ENCODE assay signal across 11 cellular contexts in the genomic region with DNA sequence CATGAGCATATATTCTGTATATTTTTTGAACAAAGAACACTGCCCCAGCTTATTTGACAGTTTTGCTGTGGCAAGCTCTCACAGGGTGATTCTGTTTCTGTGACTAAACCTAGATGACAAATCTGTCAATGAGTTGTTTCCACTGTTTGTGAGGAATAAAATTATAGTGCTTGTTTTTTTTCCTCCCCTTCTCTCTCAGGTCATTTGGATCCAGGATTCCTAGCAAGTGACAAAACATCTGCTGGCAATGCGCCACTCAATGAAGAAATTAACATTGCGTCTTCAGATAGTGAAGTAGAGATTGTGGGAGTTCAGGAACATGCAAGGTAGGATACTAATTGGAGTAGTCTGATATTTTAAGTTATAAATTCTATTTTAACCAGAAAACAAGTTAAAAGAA.
DNase-seq lines count a peak whose midpoint lies in the region; ATAC-seq and TF ChIP-seq lines count a peak whose summit lies in the region.
"Had no signal": no experiment of that assay in that cellular context is flagged by ENCODE, and none has a peak within 500 bp of the region (broad histone marks: within the 10 kb centered on the region; RNA-seq: fewer than 3 reads in every experiment).

No MANE protein-coding gene starts in this region.

- peaks cover 59% of the 10 kb centered on the region for H3K36me3 Mint-ChIP-seq in activated CD8-positive, alpha-beta T cell treated with anti-CD3 and anti-CD28 coated beads for 36 hours (ENCODE audit: low read depth)
- peaks cover 70% of the 10 kb centered on the region for H3K36me3 Mint-ChIP-seq in activated CD8-positive, alpha-beta T cell treated with anti-CD3 and anti-CD28 coated beads, Interleukin-2, amount 10 ng/mL, durations not matched to agents 7 days and 5 days (ENCODE audit: low read depth)
- peaks cover 24% of the 10 kb centered on the region for H3K36me3 Mint-ChIP-seq in activated naive CD8-positive, alpha-beta T cell
- H3K36me3 Mint-ChIP-seq in stimulated activated effector memory CD8-positive, alpha-beta T cell treated with anti-CD3 and anti-CD28 coated beads, Interleukin-12 subunit alpha, Interleukin-12 subunit beta, amount 100 ng/mL, for 72 hours: peaks cover 62% of the 10 kb centered on the region

- intact Hi-C loops in activated CD8-positive, alpha-beta T cell treated with anti-CD3 and anti-CD28 coated beads for 36 hours (cut with micrococcal nuclease): loop anchor here (5.0 kb wide), 3 partner anchors 41 to 96 kb away; a partner anchor contains a TSS

- no peaks in the 10 kb centered on the region for H3K9me3 Mint-ChIP-seq in activated CD8-positive, alpha-beta T cell treated with anti-CD3 and anti-CD28 coated beads for 36 hours
- H3K9me3 Mint-ChIP-seq in activated CD8-positive, alpha-beta T cell treated with anti-CD3 and anti-CD28 coated beads, Interleukin-2, amount 10 ng/mL, durations not matched to agents 7 days and 5 days (ENCODE audit: insufficient read depth): no peaks in the 10 kb centered on the region
- no peaks in the 10 kb centered on the region for H3K9me3 Mint-ChIP-seq in activated naive CD8-positive, alpha-beta T cell (ENCODE audit: low read depth)
- peaks cover 3% of the 10 kb centered on the region for H3K9me3 Mint-ChIP-seq in stimulated activated effector memory CD8-positive, alpha-beta T cell treated with anti-CD3 and anti-CD28 coated beads, Interleukin-12 subunit alpha, Interleukin-12 subunit beta, amount 100 ng/mL, for 72 hours

- H3K27ac Mint-ChIP-seq in activated CD8-positive, alpha-beta T cell treated with anti-CD3 and anti-CD28 coated beads for 36 hours: peak overlapping the region; percentile 79
- no peak overlapping the region for H3K27ac Mint-ChIP-seq in activated CD8-positive, alpha-beta T cell treated with anti-CD3 and anti-CD28 coated beads, Interleukin-2, amount 10 ng/mL, durations not matched to agents 7 days and 5 days
- H3K27ac Mint-ChIP-seq in activated naive CD8-positive, alpha-beta T cell: peak overlapping the region; percentile 65
- H3K27ac Mint-ChIP-seq in stimulated activated effector memory CD8-positive, alpha-beta T cell treated with anti-CD3 and anti-CD28 coated beads, Interleukin-12 subunit alpha, Interleukin-12 subunit beta, amount 100 ng/mL, for 72 hours: peak overlapping the region; percentile 62

- ATAC-seq in activated CD8-positive, alpha-beta T cell treated with anti-CD3 and anti-CD28 coated beads for 36 hours: no peak
- no peak for ATAC-seq in activated CD8-positive, alpha-beta T cell treated with anti-CD3 and anti-CD28 coated beads, Interleukin-2, amount 10 ng/mL, durations not matched to agents 7 days and 5 days
- no peak for ATAC-seq in stimulated activated effector memory CD8-positive, alpha-beta T cell treated with anti-CD3 and anti-CD28 coated beads, Interleukin-12 subunit alpha, Interleukin-12 subunit beta, amount 100 ng/mL, for 72 hours
- ATAC-seq in HG03521 (IDR thresholded peaks at IDR 0.05; ENCODE audit: unreplicated experiment): no peak
- no peak for ATAC-seq in GM21360 (IDR thresholded peaks at IDR 0.05; ENCODE audit: unreplicated experiment)

- H3K27me3 Mint-ChIP-seq in activated CD8-positive, alpha-beta T cell treated with anti-CD3 and anti-CD28 coated beads for 36 hours: no peaks in the 10 kb centered on the region
- no peaks in the 10 kb centered on the region for H3K27me3 Mint-ChIP-seq in activated CD8-positive, alpha-beta T cell treated with anti-CD3 and anti-CD28 coated beads, Interleukin-2, amount 10 ng/mL, durations not matched to agents 7 days and 5 days (ENCODE audit: low read depth)
- H3K27me3 Mint-ChIP-seq in activated naive CD8-positive, alpha-beta T cell: no peaks in the 10 kb centered on the region

- H3K4me3 ChIP-seq in fibroblast of villous mesenchyme (ENCODE audit: low read depth, low read length): no peak overlapping the region
- H3K4me3 ChIP-seq: right lobe of liver, transverse colon had no signal

- H3K4me3 Mint-ChIP-seq in activated CD8-positive, alpha-beta T cell treated with anti-CD3 and anti-CD28 coated beads for 36 hours: no peak overlapping the region
- no peak overlapping the region for H3K4me3 Mint-ChIP-seq in activated CD8-positive, alpha-beta T cell treated with anti-CD3 and anti-CD28 coated beads, Interleukin-2, amount 10 ng/mL, durations not matched to agents 7 days and 5 days
- H3K4me3 Mint-ChIP-seq in activated naive CD8-positive, alpha-beta T cell: no peak overlapping the region
- H3K4me3 Mint-ChIP-seq in stimulated activated effector memory CD8-positive, alpha-beta T cell treated with anti-CD3 and anti-CD28 coated beads, Interleukin-12 subunit alpha, Interleukin-12 subunit beta, amount 100 ng/mL, for 72 hours: no peak overlapping the region

- DNase-seq in activated CD8-positive, alpha-beta T cell treated with anti-CD3 and anti-CD28 coated beads for 36 hours: no peak
- no peak for DNase-seq in activated CD8-positive, alpha-beta T cell treated with anti-CD3 and anti-CD28 coated beads, Interleukin-2, amount 10 ng/mL, durations not matched to agents 7 days and 5 days
- DNase-seq in fibroblast of villous mesenchyme (ENCODE audit: low read depth) (peak; percentile 68), NCI-H1048 (lab: John Stamatoyannopoulos, UW) (no peak)
- no peak for DNase-seq in stimulated activated effector memory CD8-positive, alpha-beta T cell treated with anti-CD3 and anti-CD28 coated beads, Interleukin-12 subunit alpha, Interleukin-12 subunit beta, amount 100 ng/mL, for 72 hours (ENCODE audit: low spot score in 2 of 2)
- DNase-seq: right lobe of liver, RPMI8226, transverse colon had no signal

- TF ChIP-seq CTCF in activated CD8-positive, alpha-beta T cell treated with anti-CD3 and anti-CD28 coated beads for 36 hours (IDR thresholded peaks at IDR 0.05): no peak
- TF ChIP-seq CTCF in fibroblast of villous mesenchyme (IDR thresholded peaks at IDR 0.05; ENCODE audit: insufficient read depth, low read depth, low read length): no peak

- POLR2A ChIA-PET in activated CD8-positive, alpha-beta T cell treated with anti-CD3 and anti-CD28 coated beads for 36 hours (lab: Charles Lee): interaction anchor here (0.7 kb wide), 1 partner anchor 48 kb away, joined by 4 read pairs; no protein-coding TSS in a partner anchor
- POLR2A ChIA-PET in activated CD8-positive, alpha-beta T cell treated with anti-CD3 and anti-CD28 coated beads, Interleukin-2, amount 10 ng/mL, durations not matched to agents 7 days and 5 days (lab: Charles Lee): interaction anchor here (0.7 kb wide), 1 partner anchor 9 kb away, joined by 3 read pairs; no protein-coding TSS in a partner anchor

- CTCF ChIA-PET in activated CD8-positive, alpha-beta T cell treated with anti-CD3 and anti-CD28 coated beads for 36 hours (lab: Charles Lee): interaction anchor here (4.7 kb wide), 1 partner anchor 80 kb away, joined by 38 read pairs; a partner anchor contains a TSS
- CTCF ChIA-PET in activated CD8-positive, alpha-beta T cell treated with anti-CD3 and anti-CD28 coated beads, Interleukin-2, amount 10 ng/mL, durations not matched to agents 7 days and 5 days (lab: Charles Lee): interaction anchor here (1.3 to 2.3 kb wide), 3 partner anchors 12 to 80 kb away, joined by 3 to 9 read pairs (median 3); a partner anchor contains a TSS

- peaks cover 60% of the 10 kb centered on the region for H3K4me1 Mint-ChIP-seq in activated CD8-positive, alpha-beta T cell treated with anti-CD3 and anti-CD28 coated beads for 36 hours (ENCODE audit: low read depth)
- peaks cover 58% of the 10 kb centered on the region for H3K4me1 Mint-ChIP-seq in activated CD8-positive, alpha-beta T cell treated with anti-CD3 and anti-CD28 coated beads, Interleukin-2, amount 10 ng/mL, durations not matched to agents 7 days and 5 days (ENCODE audit: low read depth)
- peaks cover 56% of the 10 kb centered on the region for H3K4me1 Mint-ChIP-seq in activated naive CD8-positive, alpha-beta T cell (ENCODE audit: low read depth)
- peaks cover 43% of the 10 kb centered on the region for H3K4me1 Mint-ChIP-seq in stimulated activated effector memory CD8-positive, alpha-beta T cell treated with anti-CD3 and anti-CD28 coated beads, Interleukin-12 subunit alpha, Interleukin-12 subunit beta, amount 100 ng/mL, for 72 hours
